ENCODE assay signal across 8 cellular contexts in genomic region chr12:32400114-32400672, GRCh38. TPM values are rescaled to one million over a fixed set of nuclear protein-coding genes. Genes with fewer than 3 reads are reported as not detected.
DNase-seq lines count a peak whose midpoint lies in the region; ATAC-seq, FAIRE-seq and TF ChIP-seq lines count a peak whose summit lies in the region.

No MANE protein-coding gene starts in this region.

- peak; percentile 5; the same call in 1 of the 3 replicates for ATAC-seq in K562
- ATAC-seq in left colon, result peak; percentile 65

- H3K4me3 ChIP-seq in BLaER1 (peak overlapping the region; percentile 83), HUES48 (ENCODE audit: low read depth, low read length) (peak overlapping the region; percentile 83), K562 (peak overlapping the region; percentile 57), thyroid gland (replicated peaks in 1 of 3) (peak overlapping the region; percentile 67 to 93 (median 77))

- no peak for TF ChIP-seq EP300 in K562 (IDR thresholded peaks at IDR 0.05; ENCODE audit: low read length)

- POLR2A ChIA-PET in K562 (lab: Yijun Ruan, JAX), result interaction anchor here (0.6 to 1.5 kb wide), 3 partner anchors 8 to 353 kb away, joined by 3 to 4 read pairs (median 4); no protein-coding TSS in a partner anchor

- H3K9ac ChIP-seq in BLaER1 (peak overlapping the region; percentile 67), HUES48 (ENCODE audit: low read depth, low read length) (peak overlapping the region; percentile 93), K562 (ENCODE audit: insufficient read depth in 1 of 2, low read depth in 2 of 2, low read length in 2 of 2) (peak overlapping the region; percentile 39 to 88; a peak in 3 of 4 replicates)

- intact Hi-C loops in K562 (cut with micrococcal nuclease) (loop anchor here (5.0 kb wide), 1 partner anchor 33 kb away; no protein-coding TSS in a partner anchor), left colon (cut with DNase I, micrococcal nuclease) (no loop called here), thyroid gland (cut with DNase I) (no loop called here)

- H4K20me1 ChIP-seq in BLaER1, result no peaks in the 10 kb centered on the region
- H4K20me1 ChIP-seq in K562 (replicated peaks; ENCODE audit: control insufficient read depth, insufficient read depth, low read length), result no peaks in the 10 kb centered on the region

- H3K4me2 ChIP-seq in BLaER1 (peak overlapping the region; percentile 100), K562 (ENCODE audit: insufficient read depth, low read length) (peak overlapping the region; percentile 78)

- CTCF ChIA-PET in K562 (lab: Yijun Ruan, JAX; ENCODE audit: low intra/inter-chr PET ratio), result interaction anchor here (0.6 kb wide), 2 partner anchors 8 to 340 kb away, joined by 3 read pairs; no protein-coding TSS in a partner anchor

- no peak for TF ChIP-seq CTCF in K562 (IDR thresholded peaks at IDR 0.05 in 2 of 3, conservative IDR thresholded peaks at IDR 0.05 in 1 of 3; ENCODE audit: insufficient read depth in 2 of 3, low read depth in 1 of 3, low read length in 3 of 3)
- no peak for TF ChIP-seq CTCF in thyroid gland (IDR thresholded peaks at IDR 0.05)

- H3K9me1 ChIP-seq in K562 (ENCODE audit: control insufficient read depth, insufficient read depth, low read length), result no peaks in the 10 kb centered on the region

- no peak for TF ChIP-seq RAD21 in K562 (CRISPR knock-in tag; conservative IDR thresholded peaks at IDR 0.05 in 1 of 2, IDR thresholded peaks at IDR 0.05 in 1 of 2)

- no peak overlapping the region for H3K27ac ChIP-seq in BLaER1
- H3K27ac ChIP-seq in HUES48 (ENCODE audit: low read depth, low read length), result peak overlapping the region; percentile 99
- H3K27ac ChIP-seq in K562 (ENCODE audit: extremely low read depth, low read depth, low read length), result no peak overlapping the region
- H3K27ac ChIP-seq in thyroid gland, result peak overlapping the region; percentile 77 to 84 (median 84)

- H3K4me1 ChIP-seq in BLaER1 (peaks cover 13% of the 10 kb centered on the region), HUES48 (ENCODE audit: control insufficient read depth, insufficient read depth, low read length) (peaks cover 21% of the 10 kb centered on the region), K562 (replicated peaks in 1 of 2; ENCODE audit: control insufficient read depth in 2 of 2, insufficient read depth in 2 of 2, low read length in 2 of 2) (peaks cover 4 to 14% of the 10 kb centered on the region in 2 experiments; a peak in 4 of 5 replicates), thyroid gland (peaks cover 5 to 8% of the 10 kb centered on the region in 2 donors)

- H3K9me3 ChIP-seq in BLaER1 (no peaks in the 10 kb centered on the region), HUES48 (ENCODE audit: control insufficient read depth, insufficient read depth, low read length) (no peaks in the 10 kb centered on the region), K562 (replicated peaks; ENCODE audit: control insufficient read depth, insufficient read depth, low read depth, low read length) (no peaks in the 10 kb centered on the region), thyroid gland (no peaks in the 10 kb centered on the region)

- no peaks in the 10 kb centered on the region for H3K36me3 ChIP-seq in BLaER1
- H3K36me3 ChIP-seq in HUES48 (ENCODE audit: control insufficient read depth, insufficient read depth, low read length), result peaks cover 9% of the 10 kb centered on the region; the same call in 1 of the 2 replicates
- H3K36me3 ChIP-seq in K562 (ENCODE audit: control insufficient read depth, insufficient read depth, low read length), result no peaks in the 10 kb centered on the region
- no peaks in the 10 kb centered on the region for H3K36me3 ChIP-seq in thyroid gland

- H2AFZ ChIP-seq in K562 (ENCODE audit: low read depth, low read length), result peak overlapping the region; percentile 92

- H3K27me3 ChIP-seq in BLaER1 (peaks cover 10% of the 10 kb centered on the region), HUES48 (ENCODE audit: control insufficient read depth, insufficient read depth, low read length) (no peaks in the 10 kb centered on the region), K562 (ENCODE audit: control insufficient read depth in 2 of 2, insufficient read depth in 2 of 2, low read length in 2 of 2) (peaks cover 2 to 26% of the 10 kb centered on the region in 2 experiments; a peak in 4 of 5 replicates), thyroid gland (no peaks in the 10 kb centered on the region)

- no peak for TF ChIP-seq POLR2A in K562 (conservative IDR thresholded peaks at IDR 0.05)
- TF ChIP-seq POLR2A in thyroid gland (IDR thresholded peaks at IDR 0.05), result no peak

- FAIRE-seq in K562 (lab: Jason Lieb, UNC), result peak; percentile 66

- H3K79me2 ChIP-seq in K562 (ENCODE audit: control insufficient read depth, insufficient read depth, low read length), result no peaks in the 10 kb centered on the region

- in situ Hi-C loops in K562 (cut with MboI), result no loop called here

- DNase-seq in K562 (ENCODE audit: extremely low read depth in 1 of 4, low spot score in 3 of 4), result peak in 3 of 4 experiments; percentile 7 to 16 (median 9)
- DNase-seq in left colon, result peak; percentile 39 to 61
- DNase-seq in thyroid gland, result no peak
- DNase-seq in DMS153 (lab: John Stamatoyannopoulos, UW), result no peak
- no peak for DNase-seq in CD1c-positive myeloid dendritic cell (ENCODE audit: extremely low spot score)
- no peak for DNase-seq in NCI-H187 treated with DMSO at 0.1 percent for 48 hours (lab: John Stamatoyannopoulos, UW)

- BruUV-seq in K562 (replicated peaks; lab: Mats Ljungman, UMichigan), result TSS peak; percentile 74

- WGBS in K562 (ENCODE audit: insufficient coverage, low coverage, missing lambda C conversion rate), result 18% methylated on average over 15 of the region's 15 CpGs
- WGBS in thyroid gland, 2 donors, result 14 to 19% methylated on average over 14 to 15 of the region's 15 CpGs

TF ChIP-seq in K562, 482 proteins besides CTCF, POLR2A, EP300 and RAD21:
- TF ChIP-seq CBX8 (IDR thresholded peaks at IDR 0.05; ENCODE audit: borderline replicate concordance, extremely low read depth, low read depth, low read length, poor library complexity, severe bottlenecking) (peak; percentile 23), SNRNP70 (optimal IDR thresholded peaks at IDR 0.05; ENCODE audit: low read depth, low read length) (no peak), ZNF311 (CRISPR knock-in tag; IDR thresholded peaks at IDR 0.05) (no peak), PHF20 (IDR thresholded peaks at IDR 0.05; ENCODE audit: partially characterized antibody) (no peak), ARNT (IDR thresholded peaks at IDR 0.05) (no peak), USF2 (CRISPR knock-in tag; IDR thresholded peaks at IDR 0.05) (no peak), ZNF695 (CRISPR knock-in tag; IDR thresholded peaks at IDR 0.05) (no peak), DPF2 (IDR thresholded peaks at IDR 0.05) (no peak), ZNF134 (CRISPR knock-in tag; conservative IDR thresholded peaks at IDR 0.05) (peak; percentile 79)

RNA-seq across cellular contexts. Expression of gene FGD4, which starts 0.8 kb away (rescaled TPM):
- total RNA-seq in K562 (2011; cell fraction: chromatin; rRNA removed; ENCODE audit: low replicate concordance), result 0.88 and 1.0 TPM in 2 replicates
- total RNA-seq in K562 (2011; cell fraction: nucleolus; rRNA removed), result 0.26 and 0.33 TPM in 2 replicates
- 0.22 and 0.76 TPM in 2 replicates for total RNA-seq in K562 (2011; cell fraction: nucleoplasm; rRNA removed)
- total RNA-seq in K562 (2014; rRNA removed) (0.05 and 0.78 TPM in 2 replicates), K562 (2014; rRNA removed; fragmentation: Illumina TruSeq; extraction: Trizol) (0.35 and 0.51 TPM in 2 replicates), K562 (2015; rRNA removed; fragmentation: Illumina TruSeq; extraction: Trizol) (0.19 and 0.36 TPM in 2 replicates), K562 (2021) (0.22 and 0.83 TPM in 2 replicates), left colon (10 to 100 TPM; 54.6 to 84.0 TPM), thyroid gland (10 to 100 TPM; 32.5 to 51.4 (median 38.8) TPM)
- polyA plus RNA-seq in K562 (2011; rRNA removed) (0.46 and 1.2 TPM in 2 replicates), K562 (2014; fragmentation: Illumina TruSeq; extraction: Trizol) (0.21 and 0.27 TPM in 2 replicates), K562 (2014; fragmentation: Nextera tagmentation; extraction: Ambion mirVana) (under 1 TPM; 0.08 to 0.10 TPM), K562 (2014; rRNA removed) (0.03 and 0.44 TPM in 2 replicates)
- polyA plus RNA-seq in K562 (2011; cell fraction: cytosol; rRNA removed), result 0.16 and 0.34 TPM in 2 replicates
- 0.20 and 1.1 TPM in 2 replicates for polyA plus RNA-seq in K562 (2011; cell fraction: nucleus; rRNA removed)
- polyA plus RNA-seq in K562 (2012), result 0.14 and 0.22 TPM in 2 replicates
- 1.1 and 4.9 TPM in 2 replicates for polyA minus RNA-seq in K562 (2011; rRNA and poly(A)+ RNA removed)
- 1.9 TPM in 1 of 2 replicates, not detected in the other for polyA minus RNA-seq in K562 (2011; cell fraction: cytosol; rRNA and poly(A)+ RNA removed)
- 0.13 and 2.7 TPM in 2 replicates for polyA minus RNA-seq in K562 (2011; cell fraction: nucleus; rRNA and poly(A)+ RNA removed)

Comparison
In these comparisons a context has a peak if more than half of its experiments do, and no peak if none do; other contexts are left out.
1. H3K27ac ChIP-seq: peak in HUES48 (single experiment) and thyroid gland (3 of 3); none in BLaER1 (single experiment) and K562 (single experiment).
2. DNase-seq: peak in K562 (3 of 4) and left colon (2 of 2); none in thyroid gland (0 of 2), DMS153 (single experiment), CD1c-positive myeloid dendritic cell (single experiment) and NCI-H187 treated with DMSO at 0.1 percent for 48 hours (single experiment).
3. RNA of gene FGD4, which starts 0.8 kb away (total RNA-seq): 54.6 to 84.0 TPM in left colon and 32.5 to 51.4 TPM in thyroid gland; 0.05 to 1.0 TPM in K562; every median in the first group is over 10 times any median in the second.
4. Peak in every context shown above with its lines, with median percentiles within 50 percentile points of each other: H3K4me3 ChIP-seq and H3K9ac ChIP-seq.